Comparison of ENCODE assay signal across 37 cellular contexts in genomic region chr7:42956062-42956461, GRCh38.
"Had no signal": no experiment of that assay in that cellular context is flagged by ENCODE, and none has a peak within 500 bp of the region (broad histone marks: within the 10 kb centered on the region; RNA-seq: fewer than 3 reads in every experiment).

No MANE protein-coding gene starts in this region.

- H3K27me3 Mint-ChIP-seq: activated naive CD8-positive, alpha-beta T cell treated with anti-CD3 and anti-CD28 coated beads, Interleukin-2, amount 10 ng/mL, durations not matched to agents 7 days and 5 days had no signal

- H3K27me3 ChIP-seq: ascending aorta, cardiac muscle cell had no signal

- DNase-seq: activated CD4-positive, alpha-beta memory T cell treated with anti-CD3 and anti-CD28 coated beads, Interleukin-2, amount 10 ng/mL, durations not matched to agents 7 days and 5 days; activated CD4-positive, alpha-beta T cell treated with anti-CD3 and anti-CD28 coated beads for 1 hour; activated CD4-positive, alpha-beta T cell treated with anti-CD3 and anti-CD28 coated beads for 36 hours; activated CD4-positive, alpha-beta T cell treated with anti-CD3 and anti-CD28 coated beads for 48 hours; activated CD4-positive, alpha-beta T cell treated with anti-CD3 and anti-CD28 coated beads, Interleukin-2, amount 10 ng/mL, durations not matched to agents 7 days and 5 days; activated CD4-positive, alpha-beta T cell treated with anti-CD3 and anti-CD28 coated beads, Interleukin-2, amount 50 U/mL, for 48 hours; activated CD4-positive, CD25-positive, alpha-beta regulatory T cell; activated CD8-positive, alpha-beta memory T cell treated with anti-CD3 and anti-CD28 coated beads for 24 hours; activated CD8-positive, alpha-beta memory T cell treated with anti-CD3 and anti-CD28 coated beads, Interleukin-2, amount 10 ng/mL, durations not matched to agents 7 days and 5 days; activated CD8-positive, alpha-beta memory T cell treated with anti-CD3 and anti-CD28 coated beads, Interleukin-2, amount 50 U/mL, for 48 hours; activated CD8-positive, alpha-beta T cell treated with anti-CD3 and anti-CD28 coated beads, Interleukin-2, amount 10 ng/mL, durations not matched to agents 7 days and 5 days; activated effector memory CD4-positive, alpha-beta T cell treated with Interleukin-2 at 50 U/mL for 16 hours; activated gamma-delta T cell; activated naive CD4-positive, alpha-beta T cell treated with anti-CD3 and anti-CD28 coated beads, Interleukin-2, amount 10 ng/mL, durations not matched to agents 7 days and 5 days; activated naive CD4-positive, alpha-beta T cell treated with Interleukin-2 at 50 U/mL for 16 hours; activated naive CD8-positive, alpha-beta T cell treated with anti-CD3 and anti-CD28 coated beads, Interleukin-2, amount 10 ng/mL, durations not matched to agents 7 days and 5 days; activated naive CD8-positive, alpha-beta T cell treated with anti-CD3 and anti-CD28 coated beads, Interleukin-2, amount 50 U/mL, for 24 hours; activated T-cell treated with anti-CD3 and anti-CD28 coated beads, Interleukin-2, amount 50 U/mL, for 24 hours; activated T-cell treated with anti-CD3 and anti-CD28 coated beads, Interleukin-2, amount 50 U/mL, for 48 hours; amygdala; anterior cingulate cortex; caudate nucleus; T-helper 1 cell; T-helper 2 cell; T-helper 9 cell; WERI-Rb-1 had no signal

- H3K4me3 ChIP-seq: ascending aorta, cardiac muscle cell had no signal

- H3K27ac ChIP-seq: ascending aorta, cardiac muscle cell, WERI-Rb-1 had no signal

- H3K9me3 Mint-ChIP-seq: activated naive CD4-positive, alpha-beta T cell treated with anti-CD3 and anti-CD28 coated beads, Interleukin-2, amount 50 U/mL, for 24 hours; central memory CD8-positive, alpha-beta T cell had no signal

- H3K4me3 Mint-ChIP-seq: activated CD4-positive, alpha-beta memory T cell treated with anti-CD3 and anti-CD28 coated beads, Interleukin-2, amount 10 ng/mL, durations not matched to agents 7 days and 5 days; activated CD4-positive, alpha-beta T cell treated with anti-CD3 and anti-CD28 coated beads for 36 hours; activated CD4-positive, alpha-beta T cell treated with anti-CD3 and anti-CD28 coated beads, Interleukin-2, amount 10 ng/mL, durations not matched to agents 7 days and 5 days; activated CD8-positive, alpha-beta memory T cell treated with anti-CD3 and anti-CD28 coated beads, Interleukin-2, amount 10 ng/mL, durations not matched to agents 7 days and 5 days; activated CD8-positive, alpha-beta T cell treated with anti-CD3 and anti-CD28 coated beads, Interleukin-2, amount 10 ng/mL, durations not matched to agents 7 days and 5 days; activated naive CD4-positive, alpha-beta T cell treated with anti-CD3 and anti-CD28 coated beads, Interleukin-2, amount 10 ng/mL, durations not matched to agents 7 days and 5 days; activated naive CD4-positive, alpha-beta T cell treated with anti-CD3 and anti-CD28 coated beads, Interleukin-2, amount 50 U/mL, for 24 hours; activated naive CD8-positive, alpha-beta T cell; activated naive CD8-positive, alpha-beta T cell treated with anti-CD3 and anti-CD28 coated beads, Interleukin-2, amount 10 ng/mL, durations not matched to agents 7 days and 5 days; activated naive CD8-positive, alpha-beta T cell treated with anti-CD3 and anti-CD28 coated beads, Interleukin-2, amount 50 U/mL, for 24 hours; activated T-cell treated with anti-CD3 and anti-CD28 coated beads, Interleukin-2, amount 50 U/mL, for 24 hours; brain; central memory CD8-positive, alpha-beta T cell; T-helper 1 cell treated with Interleukin-12 subunit alpha and Interleukin-12 subunit beta and Interleukin-4 antibody, amounts not matched to agents 30 μg/mL and 1 μg/mL, for 36 hours; T-helper 2 cell treated with Interferon-gamma antibody and Interleukin-4, amounts not matched to agents 5 μg/mL and 100 μg/mL, for 36 hours; WTC11 had no signal

- H3K4me1 Mint-ChIP-seq: activated CD4-positive, alpha-beta memory T cell treated with anti-CD3 and anti-CD28 coated beads, Interleukin-2, amount 10 ng/mL, durations not matched to agents 7 days and 5 days; activated CD4-positive, alpha-beta T cell treated with anti-CD3 and anti-CD28 coated beads for 36 hours; activated CD4-positive, alpha-beta T cell treated with anti-CD3 and anti-CD28 coated beads, Interleukin-2, amount 10 ng/mL, durations not matched to agents 7 days and 5 days; activated CD8-positive, alpha-beta memory T cell treated with anti-CD3 and anti-CD28 coated beads, Interleukin-2, amount 10 ng/mL, durations not matched to agents 7 days and 5 days; activated naive CD4-positive, alpha-beta T cell treated with anti-CD3 and anti-CD28 coated beads, Interleukin-2, amount 10 ng/mL, durations not matched to agents 7 days and 5 days; activated naive CD4-positive, alpha-beta T cell treated with anti-CD3 and anti-CD28 coated beads, Interleukin-2, amount 50 U/mL, for 24 hours; activated naive CD8-positive, alpha-beta T cell treated with anti-CD3 and anti-CD28 coated beads, Interleukin-2, amount 10 ng/mL, durations not matched to agents 7 days and 5 days; brain; central memory CD8-positive, alpha-beta T cell; WTC11 had no signal

- H3K36me3 Mint-ChIP-seq: activated naive CD4-positive, alpha-beta T cell treated with anti-CD3 and anti-CD28 coated beads, Interleukin-2, amount 10 ng/mL, durations not matched to agents 7 days and 5 days; brain had no signal

- H3K27ac Mint-ChIP-seq: activated CD4-positive, alpha-beta memory T cell treated with anti-CD3 and anti-CD28 coated beads, Interleukin-2, amount 10 ng/mL, durations not matched to agents 7 days and 5 days; activated CD4-positive, alpha-beta T cell treated with anti-CD3 and anti-CD28 coated beads for 36 hours; activated CD4-positive, alpha-beta T cell treated with anti-CD3 and anti-CD28 coated beads, Interleukin-2, amount 10 ng/mL, durations not matched to agents 7 days and 5 days; activated CD8-positive, alpha-beta memory T cell treated with anti-CD3 and anti-CD28 coated beads, Interleukin-2, amount 10 ng/mL, durations not matched to agents 7 days and 5 days; activated CD8-positive, alpha-beta T cell treated with anti-CD3 and anti-CD28 coated beads, Interleukin-2, amount 10 ng/mL, durations not matched to agents 7 days and 5 days; activated naive CD4-positive, alpha-beta T cell treated with anti-CD3 and anti-CD28 coated beads, Interleukin-2, amount 10 ng/mL, durations not matched to agents 7 days and 5 days; activated naive CD4-positive, alpha-beta T cell treated with anti-CD3 and anti-CD28 coated beads, Interleukin-2, amount 50 U/mL, for 24 hours; activated naive CD8-positive, alpha-beta T cell; activated naive CD8-positive, alpha-beta T cell treated with anti-CD3 and anti-CD28 coated beads, Interleukin-2, amount 10 ng/mL, durations not matched to agents 7 days and 5 days; activated naive CD8-positive, alpha-beta T cell treated with anti-CD3 and anti-CD28 coated beads, Interleukin-2, amount 50 U/mL, for 24 hours; activated T-cell treated with anti-CD3 and anti-CD28 coated beads, Interleukin-2, amount 50 U/mL, for 24 hours; activated T-helper 2 cell treated with anti-CD3 and anti-CD28 coated beads, Interferon-gamma antibody, Interleukin-2, Interleukin-4, amounts not matched to agents 10 μg/mL and 5 μg/mL and 100 μg/mL, durations not matched to agents 14 hours and 24 hours and 36 hours; brain; T-helper 1 cell treated with Interleukin-12 subunit alpha and Interleukin-12 subunit beta and Interleukin-4 antibody, amounts not matched to agents 30 μg/mL and 1 μg/mL, for 36 hours; T-helper 2 cell treated with Interferon-gamma antibody and Interleukin-4, amounts not matched to agents 5 μg/mL and 100 μg/mL, for 36 hours; WTC11 had no signal

- H3K9me3 ChIP-seq: ascending aorta had no signal

- H3K4me1 ChIP-seq: ascending aorta had no signal

- ATAC-seq: activated CD4-positive, alpha-beta T cell treated with anti-CD3 and anti-CD28 coated beads for 36 hours; activated CD4-positive, CD25-positive, alpha-beta regulatory T cell treated with anti-CD3 and anti-CD28 coated beads, Interleukin-2, amount 50 U/mL, for 24 hours; activated CD8-positive, alpha-beta memory T cell treated with anti-CD3 and anti-CD28 coated beads, Interleukin-2, amount 10 ng/mL, durations not matched to agents 7 days and 5 days; activated CD8-positive, alpha-beta T cell treated with anti-CD3 and anti-CD28 coated beads, Interleukin-2, amount 10 ng/mL, durations not matched to agents 7 days and 5 days; activated naive CD8-positive, alpha-beta T cell treated with anti-CD3 and anti-CD28 coated beads, Interleukin-2, amount 50 U/mL, for 24 hours; WTC11 had no signal

- H3K36me3 ChIP-seq: ascending aorta, cardiac muscle cell, WERI-Rb-1 had no signal
